25 cellular contexts compared by ENCODE assay signal in genomic region chr21:41465176-41465781, GRCh38. TPM values are rescaled to one million over a fixed set of nuclear protein-coding genes. Genes with fewer than 3 reads are reported as not detected.
DNase-seq lines count a peak whose midpoint lies in the region; ATAC-seq and TF ChIP-seq lines count a peak whose summit lies in the region.
"Had no signal": no experiment of that assay in that cellular context is flagged by ENCODE, and none has a peak within 500 bp of the region (broad histone marks: within the 10 kb centered on the region; RNA-seq: fewer than 3 reads in every experiment).

No MANE protein-coding gene starts in this region.

- H4K20me1 ChIP-seq in SK-N-SH (ENCODE audit: insufficient read depth): no peaks in the 10 kb centered on the region

- H3F3A ChIP-seq in SK-N-SH (replicated peaks; ENCODE audit: insufficient read depth): no peaks in the 10 kb centered on the region

- TF ChIP-seq EP300 in SK-N-SH (IDR thresholded peaks at IDR 0.05; ENCODE audit: borderline replicate concordance in 1 of 2, low read depth in 1 of 2, low read length in 1 of 2) (no peak), Ishikawa (IDR thresholded peaks at IDR 0.05; ENCODE audit: borderline replicate concordance) (no peak), stomach (IDR thresholded peaks at IDR 0.05) (no peak)

- TF ChIP-seq POLR2A in stomach (IDR thresholded peaks at IDR 0.05): no peak

- no peaks in the 10 kb centered on the region for H3K9me2 ChIP-seq in SK-N-SH

- H3K4me2 ChIP-seq in SK-N-SH: no peak overlapping the region
- H3K4me2 ChIP-seq: BLaER1 treated with 17β-estradiol and CSF1 and Interleukin-3, amounts not matched to agents 10 nM and 100 nM had no signal

- H2AFZ ChIP-seq in SK-N-SH (ENCODE audit: low read depth): no peak overlapping the region

- DNase-seq in SK-N-SH (no peak), stomach (no peak), T-helper 2 cell (no peak), NK-92 (lab: John Stamatoyannopoulos, UW; ENCODE audit: unreplicated experiment) (no peak)
- DNase-seq: 8988T; Calu3; CD8-positive, alpha-beta memory T cell; EL; GF-D8; H7; KBM-7; MM.1S; NCI-H1092; NCI-H1436; NCI-H187 treated with DMSO at 0.1 percent for 48 hours; NCI-H69; NK-92 treated with Interleukin-12 subunit alpha and Interleukin-12 subunit beta, amount 100 ng/mL, for 24 hours; SJCRH30 had no signal

- TF ChIP-seq RAD21 in SK-N-SH (IDR thresholded peaks at IDR 0.05; ENCODE audit: low read length) (no peak), Ishikawa (IDR thresholded peaks at IDR 0.05; ENCODE audit: low read depth) (no peak)

- H3K4me1 ChIP-seq in SK-N-SH (ENCODE audit: control insufficient read depth in 1 of 2, insufficient read depth in 2 of 2, low read depth in 1 of 2, low read length in 1 of 2) (no peaks in the 10 kb centered on the region), stomach (peaks cover 9 to 77% (median 42%) of the 10 kb centered on the region in 4 donors)
- H3K4me1 ChIP-seq: SJCRH30 had no signal

- WGBS in SK-N-SH (ENCODE audit: low lambda C conversion rate): 62% methylated on average over 3 of the region's 4 CpGs
- WGBS in stomach, 5 donors: 83 to 94% (median 87%) methylated on average over 4 of the region's 4 CpGs

- H3K9ac ChIP-seq in SK-N-SH: no peak overlapping the region
- H3K9ac ChIP-seq: BLaER1 treated with 17β-estradiol and CSF1 and Interleukin-3, amounts not matched to agents 10 nM and 100 nM had no signal

- H3K36me3 ChIP-seq in SK-N-SH (replicated peaks in 1 of 2; ENCODE audit: control insufficient read depth in 1 of 2, insufficient read depth in 2 of 2, low read length in 1 of 2) (no peaks in the 10 kb centered on the region), stomach (peaks cover 25 to 59% (median 49%) of the 10 kb centered on the region in 4 donors)
- H3K36me3 ChIP-seq: BLaER1 treated with 17β-estradiol and CSF1 and Interleukin-3, amounts not matched to agents 10 nM and 100 nM; SJCRH30 had no signal

- ATAC-seq in SK-N-SH treated with all-trans-retinoic acid at 6 μM for 48 hours (no peak), esophagus mucosa (peak; percentile 8), GM19395 (IDR thresholded peaks at IDR 0.05; ENCODE audit: unreplicated experiment) (no peak)
- ATAC-seq: Panc1 had no signal

- POLR2A ChIA-PET in SK-N-SH (lab: Yijun Ruan, JAX): no interaction called here

- H3K4me3 ChIP-seq in SK-N-SH (ENCODE audit: low read depth in 2 of 2, low read length in 1 of 2) (no peak overlapping the region), stomach (no peak overlapping the region)
- H3K4me3 ChIP-seq: BLaER1 treated with 17β-estradiol and CSF1 and Interleukin-3, amounts not matched to agents 10 nM and 100 nM; SJCRH30 had no signal

- H3K9me3 ChIP-seq in SK-N-SH: no peaks in the 10 kb centered on the region
- H3K9me3 ChIP-seq in stomach: no peaks in the 10 kb centered on the region
- H3K9me3 ChIP-seq: SJCRH30 had no signal

- intact Hi-C loops in stomach (cut with DNase I; ENCODE audit: low total_unique reads): no loop called here

- CTCF ChIA-PET in SK-N-SH (lab: Yijun Ruan, JAX): interaction anchor here (1.8 kb wide), 1 partner anchor 182 kb away, joined by 8 read pairs; no protein-coding TSS in a partner anchor

- H3K27me3 ChIP-seq in SK-N-SH (ENCODE audit: insufficient read depth) (peaks cover 4% of the 10 kb centered on the region; the same call in 1 of the 2 replicates), stomach (no peaks in the 10 kb centered on the region)
- H3K27me3 ChIP-seq: BLaER1 treated with 17β-estradiol and CSF1 and Interleukin-3, amounts not matched to agents 10 nM and 100 nM had no signal

- H3K79me2 ChIP-seq in SK-N-SH (ENCODE audit: insufficient read depth): no peaks in the 10 kb centered on the region

- H3K27ac ChIP-seq in SK-N-SH (ENCODE audit: low read depth in 2 of 2, low read length in 1 of 2): no peak overlapping the region
- peak overlapping the region in 3 of 5 donors; percentile 5 to 72 (median 26) for H3K27ac ChIP-seq in stomach
- H3K27ac ChIP-seq: BLaER1 treated with 17β-estradiol and CSF1 and Interleukin-3, amounts not matched to agents 10 nM and 100 nM; SJCRH30 had no signal

- no peak for TF ChIP-seq CTCF in SK-N-SH (IDR thresholded peaks at IDR 0.05)
- TF ChIP-seq CTCF in stomach (IDR thresholded peaks at IDR 0.05): no peak

TF ChIP-seq in SK-N-SH treated with all-trans-retinoic acid at 6 μM for 48 hours, 23 proteins besides CTCF, POLR2A, EP300 and RAD21:
- no peak for TF ChIP-seq ZFP30 (CRISPR knock-in tag; IDR thresholded peaks at IDR 0.05)
- no peak for TF ChIP-seq GLIS3 (CRISPR knock-in tag; IDR thresholded peaks at IDR 0.05)

TF ChIP-seq in Ishikawa, 13 proteins besides CTCF, POLR2A, EP300 and RAD21:
- TF ChIP-seq CREB1 (IDR thresholded peaks at IDR 0.05; ENCODE audit: low read depth) (no peak), NFIC (IDR thresholded peaks at IDR 0.05) (peak; percentile 46; the same call in 1 of the 2 replicates), TCF12 (IDR thresholded peaks at IDR 0.05; ENCODE audit: low read depth) (no peak), FOXM1 (IDR thresholded peaks at IDR 0.05; ENCODE audit: borderline replicate concordance, low read depth) (no peak), REST (IDR thresholded peaks at IDR 0.05; ENCODE audit: low read depth) (peak; percentile 42; the same call in 1 of the 2 replicates)

RNA-seq across cellular contexts. Expression of gene MX1, which starts 39.2 kb away (rescaled TPM):
- polyA plus RNA-seq in SK-N-SH (2012; rRNA removed) (1.6 and 1.9 TPM in 2 replicates), stomach (10 to 100 TPM; 11.4 to 25.2 (median 25.1) TPM)
- 1.1 TPM in 2 replicates for polyA plus RNA-seq in SK-N-SH (2012; cell fraction: cytosol; rRNA removed)
- polyA plus RNA-seq in SK-N-SH (2012; cell fraction: nucleus; rRNA removed): 6.9 and 7.6 TPM in 2 replicates
- total RNA-seq in esophagus mucosa (36.9 TPM), stomach (100 to 1,000 TPM in 2 of 5 donors, 10 to 100 TPM in 3; 15.1 to 125 (median 66.9) TPM)
- total RNA-seq: SJCRH30 had no signal

RNA-seq across cellular contexts. Expression of gene TMPRSS2, which starts 42.7 kb away (rescaled TPM):
- polyA plus RNA-seq in SK-N-SH (2012; rRNA removed): not detected in 2 replicates
- not detected in 2 replicates for polyA plus RNA-seq in SK-N-SH (2012; cell fraction: cytosol; rRNA removed)
- not detected in 2 replicates for polyA plus RNA-seq in SK-N-SH (2012; cell fraction: nucleus; rRNA removed)
- total RNA-seq in esophagus mucosa: 41.6 TPM
- 100 to 1,000 TPM; 102 to 554 (median 195) TPM for total RNA-seq in stomach
- polyA plus RNA-seq in stomach: 100 to 1,000 TPM in 1 of 3 donors, 10 to 100 TPM in 2; 58.2 to 106 (median 59.2) TPM
- total RNA-seq: CD8-positive, alpha-beta memory T cell; NCI-H460; SJCRH30 had no signal
- polyA plus RNA-seq: CD8-positive, alpha-beta memory T cell had no signal

Comparison
In these comparisons a context has a peak if more than half of its experiments do, and no peak if none do; other contexts are left out.
1. H3K27ac ChIP-seq: peak in stomach (3 of 5); none in SK-N-SH (0 of 2).